ENCODE assay signal across 1 cellular context in genomic region chr11:64304316-64305072, GRCh38.
TF ChIP-seq lines count a peak whose summit lies in the region.

No MANE protein-coding gene starts in this region.

TF ChIP-seq in HepG2, 621 proteins besides CTCF, POLR2A, EP300 and RAD21 (continued from another document and continues in another):
- TF ChIP-seq, protein P1, sequence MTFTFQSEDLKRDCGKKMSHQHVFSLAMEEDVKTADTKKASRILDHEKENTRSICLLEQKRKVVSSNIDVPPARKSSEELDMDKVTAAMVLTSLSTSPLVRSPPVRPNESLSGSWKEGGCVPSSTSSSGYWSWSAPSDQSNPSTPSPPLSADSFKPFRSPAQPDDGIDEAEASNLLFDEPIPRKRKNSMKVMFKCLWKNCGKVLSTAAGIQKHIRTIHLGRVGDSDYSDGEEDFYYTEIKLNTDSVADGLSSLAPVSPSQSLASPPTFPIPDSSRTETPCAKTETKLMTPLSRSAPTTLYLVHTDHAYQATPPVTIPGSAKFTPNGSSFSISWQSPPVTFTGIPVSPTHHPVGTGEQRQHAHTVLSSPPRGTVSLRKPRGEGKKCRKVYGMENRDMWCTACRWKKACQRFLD (CRISPR knock-in tag; IDR thresholded peaks at IDR 0.05; ENCODE audit: borderline replicate concordance), result no peak; the same call in 1 of the 2 replicates
- TF ChIP-seq ZNF784 (CRISPR knock-in tag; IDR thresholded peaks at IDR 0.05; ENCODE audit: borderline replicate concordance), result no peak; the same call in 1 of the 2 replicates
- TF ChIP-seq RFXAP (CRISPR knock-in tag; IDR thresholded peaks at IDR 0.05; ENCODE audit: borderline replicate concordance), result peak; percentile 62; the same call in 1 of the 2 replicates
- TF ChIP-seq FUBP1 (CRISPR knock-in tag; IDR thresholded peaks at IDR 0.05; ENCODE audit: borderline replicate concordance), result 0 out of 2 replicates have a peak, but pooled peaks have one; percentile 48
- TF ChIP-seq SMAD1 (CRISPR knock-in tag; IDR thresholded peaks at IDR 0.05; ENCODE audit: borderline replicate concordance, low read depth), result no peak
- TF ChIP-seq KDM5B (CRISPR knock-in tag; IDR thresholded peaks at IDR 0.05; ENCODE audit: borderline replicate concordance), result peak; percentile 32; the same call in 1 of the 2 replicates
- no peak for TF ChIP-seq ZNF468 (CRISPR knock-in tag; IDR thresholded peaks at IDR 0.05)
- TF ChIP-seq, protein P2, sequence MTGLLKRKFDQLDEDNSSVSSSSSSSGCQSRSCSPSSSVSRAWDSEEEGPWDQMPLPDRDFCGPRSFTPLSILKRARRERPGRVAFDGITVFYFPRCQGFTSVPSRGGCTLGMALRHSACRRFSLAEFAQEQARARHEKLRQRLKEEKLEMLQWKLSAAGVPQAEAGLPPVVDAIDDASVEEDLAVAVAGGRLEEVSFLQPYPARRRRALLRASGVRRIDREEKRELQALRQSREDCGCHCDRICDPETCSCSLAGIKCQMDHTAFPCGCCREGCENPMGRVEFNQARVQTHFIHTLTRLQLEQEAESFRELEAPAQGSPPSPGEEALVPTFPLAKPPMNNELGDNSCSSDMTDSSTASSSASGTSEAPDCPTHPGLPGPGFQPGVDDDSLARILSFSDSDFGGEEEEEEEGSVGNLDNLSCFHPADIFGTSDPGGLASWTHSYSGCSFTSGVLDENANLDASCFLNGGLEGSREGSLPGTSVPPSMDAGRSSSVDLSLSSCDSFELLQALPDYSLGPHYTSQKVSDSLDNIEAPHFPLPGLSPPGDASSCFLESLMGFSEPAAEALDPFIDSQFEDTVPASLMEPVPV (CRISPR knock-in tag; IDR thresholded peaks at IDR 0.05), result peak; percentile 61; the same call in 1 of the 2 replicates
- TF ChIP-seq ZNF562 (CRISPR knock-in tag; IDR thresholded peaks at IDR 0.05; ENCODE audit: borderline replicate concordance), result no peak
- TF ChIP-seq, protein P3, sequence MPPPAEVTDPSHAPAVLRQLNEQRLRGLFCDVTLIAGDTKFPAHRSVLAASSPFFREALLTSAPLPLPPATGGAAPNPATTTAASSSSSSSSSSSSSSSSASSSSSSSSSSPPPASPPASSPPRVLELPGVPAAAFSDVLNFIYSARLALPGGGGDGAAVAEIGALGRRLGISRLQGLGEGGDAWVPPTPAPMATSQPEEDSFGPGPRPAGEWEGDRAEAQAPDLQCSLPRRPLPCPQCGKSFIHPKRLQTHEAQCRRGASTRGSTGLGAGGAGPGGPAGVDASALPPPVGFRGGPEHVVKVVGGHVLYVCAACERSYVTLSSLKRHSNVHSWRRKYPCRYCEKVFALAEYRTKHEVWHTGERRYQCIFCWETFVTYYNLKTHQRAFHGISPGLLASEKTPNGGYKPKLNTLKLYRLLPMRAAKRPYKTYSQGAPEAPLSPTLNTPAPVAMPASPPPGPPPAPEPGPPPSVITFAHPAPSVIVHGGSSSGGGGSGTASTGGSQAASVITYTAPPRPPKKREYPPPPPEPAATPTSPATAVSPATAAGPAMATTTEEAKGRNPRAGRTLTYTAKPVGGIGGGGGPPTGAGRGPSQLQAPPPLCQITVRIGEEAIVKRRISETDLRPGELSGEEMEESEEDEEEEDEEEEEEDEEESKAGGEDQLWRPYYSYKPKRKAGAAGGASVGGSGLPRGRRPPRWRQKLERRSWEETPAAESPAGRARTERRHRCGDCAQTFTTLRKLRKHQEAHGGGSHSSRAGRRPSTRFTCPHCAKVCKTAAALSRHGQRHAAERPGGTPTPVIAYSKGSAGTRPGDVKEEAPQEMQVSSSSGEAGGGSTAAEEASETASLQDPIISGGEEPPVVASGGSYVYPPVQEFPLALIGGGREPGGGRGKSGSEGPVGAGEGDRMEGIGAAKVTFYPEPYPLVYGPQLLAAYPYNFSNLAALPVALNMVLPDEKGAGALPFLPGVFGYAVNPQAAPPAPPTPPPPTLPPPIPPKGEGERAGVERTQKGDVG (CRISPR knock-in tag; IDR thresholded peaks at IDR 0.05; ENCODE audit: borderline replicate concordance), result no peak; the same call in 1 of the 2 replicates
- TF ChIP-seq RXRB (CRISPR knock-in tag; IDR thresholded peaks at IDR 0.05; ENCODE audit: borderline replicate concordance), result no peak; the same call in none of the 2 replicates
- TF ChIP-seq TBX3 (IDR thresholded peaks at IDR 0.05; ENCODE audit: borderline replicate concordance), result no peak
- TF ChIP-seq, protein P4, sequence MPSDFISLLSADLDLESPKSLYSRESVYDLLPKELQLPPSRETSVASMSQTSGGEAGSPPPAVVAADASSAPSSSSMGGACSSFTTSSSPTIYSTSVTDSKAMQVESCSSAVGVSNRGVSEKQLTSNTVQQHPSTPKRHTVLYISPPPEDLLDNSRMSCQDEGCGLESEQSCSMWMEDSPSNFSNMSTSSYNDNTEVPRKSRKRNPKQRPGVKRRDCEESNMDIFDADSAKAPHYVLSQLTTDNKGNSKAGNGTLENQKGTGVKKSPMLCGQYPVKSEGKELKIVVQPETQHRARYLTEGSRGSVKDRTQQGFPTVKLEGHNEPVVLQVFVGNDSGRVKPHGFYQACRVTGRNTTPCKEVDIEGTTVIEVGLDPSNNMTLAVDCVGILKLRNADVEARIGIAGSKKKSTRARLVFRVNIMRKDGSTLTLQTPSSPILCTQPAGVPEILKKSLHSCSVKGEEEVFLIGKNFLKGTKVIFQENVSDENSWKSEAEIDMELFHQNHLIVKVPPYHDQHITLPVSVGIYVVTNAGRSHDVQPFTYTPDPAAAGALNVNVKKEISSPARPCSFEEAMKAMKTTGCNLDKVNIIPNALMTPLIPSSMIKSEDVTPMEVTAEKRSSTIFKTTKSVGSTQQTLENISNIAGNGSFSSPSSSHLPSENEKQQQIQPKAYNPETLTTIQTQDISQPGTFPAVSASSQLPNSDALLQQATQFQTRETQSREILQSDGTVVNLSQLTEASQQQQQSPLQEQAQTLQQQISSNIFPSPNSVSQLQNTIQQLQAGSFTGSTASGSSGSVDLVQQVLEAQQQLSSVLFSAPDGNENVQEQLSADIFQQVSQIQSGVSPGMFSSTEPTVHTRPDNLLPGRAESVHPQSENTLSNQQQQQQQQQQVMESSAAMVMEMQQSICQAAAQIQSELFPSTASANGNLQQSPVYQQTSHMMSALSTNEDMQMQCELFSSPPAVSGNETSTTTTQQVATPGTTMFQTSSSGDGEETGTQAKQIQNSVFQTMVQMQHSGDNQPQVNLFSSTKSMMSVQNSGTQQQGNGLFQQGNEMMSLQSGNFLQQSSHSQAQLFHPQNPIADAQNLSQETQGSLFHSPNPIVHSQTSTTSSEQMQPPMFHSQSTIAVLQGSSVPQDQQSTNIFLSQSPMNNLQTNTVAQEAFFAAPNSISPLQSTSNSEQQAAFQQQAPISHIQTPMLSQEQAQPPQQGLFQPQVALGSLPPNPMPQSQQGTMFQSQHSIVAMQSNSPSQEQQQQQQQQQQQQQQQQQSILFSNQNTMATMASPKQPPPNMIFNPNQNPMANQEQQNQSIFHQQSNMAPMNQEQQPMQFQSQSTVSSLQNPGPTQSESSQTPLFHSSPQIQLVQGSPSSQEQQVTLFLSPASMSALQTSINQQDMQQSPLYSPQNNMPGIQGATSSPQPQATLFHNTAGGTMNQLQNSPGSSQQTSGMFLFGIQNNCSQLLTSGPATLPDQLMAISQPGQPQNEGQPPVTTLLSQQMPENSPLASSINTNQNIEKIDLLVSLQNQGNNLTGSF (CRISPR knock-in tag; IDR thresholded peaks at IDR 0.05), result peak; percentile 77; the same call in 1 of the 2 replicates
- no peak for TF ChIP-seq PCBP2 (optimal IDR thresholded peaks at IDR 0.05; ENCODE audit: low read depth, low read length, poor library complexity, severe bottlenecking)
- TF ChIP-seq KAT8 (CRISPR knock-in tag; IDR thresholded peaks at IDR 0.05), result peak; percentile 66; the same call in 1 of the 2 replicates
- no peak for TF ChIP-seq PAX8 (CRISPR knock-in tag; IDR thresholded peaks at IDR 0.05; ENCODE audit: borderline replicate concordance)
- no peak for TF ChIP-seq SNAPC5 (CRISPR knock-in tag; IDR thresholded peaks at IDR 0.05; ENCODE audit: borderline replicate concordance)
- peak; percentile 31; the same call in 1 of the 2 replicates for TF ChIP-seq THRA (CRISPR knock-in tag; IDR thresholded peaks at IDR 0.05; ENCODE audit: borderline replicate concordance)
- peak; percentile 66; the same call in 1 of the 2 replicates for TF ChIP-seq ZNF773 (CRISPR knock-in tag; IDR thresholded peaks at IDR 0.05; ENCODE audit: borderline replicate concordance)
- TF ChIP-seq ERF (CRISPR knock-in tag; IDR thresholded peaks at IDR 0.05), result no peak; the same call in 1 of the 2 replicates
- TF ChIP-seq TFDP1 (CRISPR knock-in tag; IDR thresholded peaks at IDR 0.05; ENCODE audit: borderline replicate concordance), result 0 out of 2 replicates have a peak, but pooled peaks have one; percentile 12
- no peak for TF ChIP-seq RBAK (CRISPR knock-in tag; IDR thresholded peaks at IDR 0.05)
- TF ChIP-seq MLX (CRISPR knock-in tag; IDR thresholded peaks at IDR 0.05), result no peak
- no peak for TF ChIP-seq ZNF891 (CRISPR knock-in tag; IDR thresholded peaks at IDR 0.05)
- TF ChIP-seq PHB2 (IDR thresholded peaks at IDR 0.05; ENCODE audit: partially characterized antibody), result no peak
- no peak for TF ChIP-seq MTERF4 (CRISPR knock-in tag; IDR thresholded peaks at IDR 0.05)
- TF ChIP-seq REST (IDR thresholded peaks at IDR 0.05; ENCODE audit: borderline replicate concordance in 1 of 2, low read depth in 1 of 2, low read length in 2 of 2), result no peak
